Comparison of ENCODE assay signal across 4 cellular contexts in the genomic region with DNA sequence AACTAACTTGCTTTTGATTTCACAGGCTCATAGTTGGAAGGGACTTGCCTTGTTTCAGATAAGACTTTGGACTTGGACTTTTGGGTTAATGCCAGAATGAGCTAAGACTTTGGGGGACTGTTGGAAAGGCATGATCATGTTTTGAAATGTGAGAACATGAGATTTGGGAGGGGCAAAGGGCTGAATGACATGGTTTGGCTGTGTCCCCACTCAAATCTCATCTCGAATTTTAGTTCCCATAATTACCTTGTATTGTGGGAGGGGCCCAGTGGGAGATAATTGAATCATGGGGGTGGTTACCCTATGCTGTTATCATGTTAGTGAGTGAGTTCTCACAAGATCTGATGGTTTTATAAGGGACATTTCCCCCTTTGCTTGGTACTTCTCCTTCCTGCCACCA.
"Had no signal": no experiment of that assay in that cellular context is flagged by ENCODE, and none has a peak within 500 bp of the region (broad histone marks: within the 10 kb centered on the region; RNA-seq: fewer than 3 reads in every experiment).

No MANE protein-coding gene starts in this region.

- H2AFZ ChIP-seq: GM23338 had no signal

- H3K9ac ChIP-seq: KMS-11 had no signal

- DNase-seq: H9, KBM-7 had no signal

- H3K4me3 ChIP-seq: GM23338 had no signal

- H3K4me2 ChIP-seq: GM23338, KMS-11 had no signal

- H3K27ac ChIP-seq: KMS-11 had no signal
